In genomic region chr1:23804183-23804582, GRCh38 we compare ENCODE assay signal across 17 cellular contexts. TPM values are rescaled to one million over a fixed set of nuclear protein-coding genes. Genes with fewer than 3 reads are reported as not detected.
DNase-seq lines count a peak whose midpoint lies in the region; ATAC-seq and TF ChIP-seq lines count a peak whose summit lies in the region.
"Had no signal": no experiment of that assay in that cellular context is flagged by ENCODE, and none has a peak within 500 bp of the region (broad histone marks: within the 10 kb centered on the region; RNA-seq: fewer than 3 reads in every experiment).

No MANE protein-coding gene starts in this region.

- H3K9ac ChIP-seq in BLaER1 treated with 17β-estradiol and CSF1 and Interleukin-3, amounts not matched to agents 10 nM and 100 nM: peak overlapping the region in 6 of 11 experiments; percentile 6 to 51 (median 22); a peak in 6 of 22 replicates

- H3K4me1 Mint-ChIP-seq in GM23338: peaks cover 5% of the 10 kb centered on the region; the same call in 1 of the 3 replicates
- peaks cover 8% of the 10 kb centered on the region for H3K4me1 Mint-ChIP-seq in activated T-helper 17 cell treated with anti-CD3 and anti-CD28 coated beads, Interleukin-2, amount 50 U/mL, for 72 hours
- H3K4me1 Mint-ChIP-seq in mesothelial cell of epicardium: peaks cover 15% of the 10 kb centered on the region

- H4K20me1 ChIP-seq in BLaER1 treated with 17β-estradiol and CSF1 and Interleukin-3, amounts not matched to agents 10 nM and 100 nM: peaks cover 0 to 10% (median 0%) of the 10 kb centered on the region in 11 experiments; a peak in 2 of 22 replicates
- 0 out of 2 replicates have a peak, but pooled peaks cover under 1% of the 10 kb centered on the region for H4K20me1 ChIP-seq in GM23338 (replicated peaks; ENCODE audit: insufficient read depth)

- H3K27me3 ChIP-seq in BLaER1 treated with 17β-estradiol and CSF1 and Interleukin-3, amounts not matched to agents 10 nM and 100 nM: no peaks in the 10 kb centered on the region
- peaks cover 14% of the 10 kb centered on the region for H3K27me3 ChIP-seq in GM23338 (ENCODE audit: insufficient read depth)

- peaks cover 0 to 51% (median 9%) of the 10 kb centered on the region in 11 experiments; a peak in 14 of 22 replicates for H3K36me3 ChIP-seq in BLaER1 treated with 17β-estradiol and CSF1 and Interleukin-3, amounts not matched to agents 10 nM and 100 nM
- H3K36me3 ChIP-seq in GM23338 (ENCODE audit: insufficient read depth): no peaks in the 10 kb centered on the region

- H3K4me2 ChIP-seq in BLaER1 treated with 17β-estradiol and CSF1 and Interleukin-3, amounts not matched to agents 10 nM and 100 nM: peak overlapping the region in 5 of 11 experiments; percentile 1 to 70 (median 31); a peak in 6 of 22 replicates
- H3K4me2 ChIP-seq in GM23338: no peak overlapping the region

- H3K9me3 Mint-ChIP-seq in GM23338 (no peaks in the 10 kb centered on the region), mesothelial cell of epicardium (no peaks in the 10 kb centered on the region)
- no peaks in the 10 kb centered on the region for H3K9me3 Mint-ChIP-seq in activated T-helper 17 cell treated with anti-CD3 and anti-CD28 coated beads, Interleukin-2, amount 50 U/mL, for 72 hours

- H3K27ac Mint-ChIP-seq in GM23338: no peak overlapping the region
- peak overlapping the region; percentile 68 for H3K27ac Mint-ChIP-seq in activated T-helper 17 cell treated with anti-CD3 and anti-CD28 coated beads, Interleukin-2, amount 50 U/mL, for 72 hours
- H3K27ac Mint-ChIP-seq in mesothelial cell of epicardium: no peak overlapping the region
- H3K27ac Mint-ChIP-seq: activated CD8-positive, alpha-beta memory T cell treated with anti-CD3 and anti-CD28 coated beads, Interleukin-2, amount 10 ng/mL, durations not matched to agents 7 days and 5 days had no signal

- peaks cover 19% of the 10 kb centered on the region for H3K27me3 Mint-ChIP-seq in GM23338 (ENCODE audit: insufficient read depth, low read depth, poor library complexity)
- H3K27me3 Mint-ChIP-seq in activated T-helper 17 cell treated with anti-CD3 and anti-CD28 coated beads, Interleukin-2, amount 50 U/mL, for 72 hours: no peaks in the 10 kb centered on the region
- no peaks in the 10 kb centered on the region for H3K27me3 Mint-ChIP-seq in mesothelial cell of epicardium (ENCODE audit: low read depth)
- H3K27me3 Mint-ChIP-seq: activated CD8-positive, alpha-beta memory T cell treated with anti-CD3 and anti-CD28 coated beads, Interleukin-2, amount 10 ng/mL, durations not matched to agents 7 days and 5 days had no signal

- H3K4me1 ChIP-seq in BLaER1 treated with 17β-estradiol and CSF1 and Interleukin-3, amounts not matched to agents 10 nM and 100 nM: peaks cover 19 to 63% (median 40%) of the 10 kb centered on the region in 10 experiments
- H3K4me1 ChIP-seq in GM23338 (ENCODE audit: insufficient read depth): peaks cover 9% of the 10 kb centered on the region

- H3K79me2 ChIP-seq in GM23338 (replicated peaks; ENCODE audit: insufficient read depth): no peaks in the 10 kb centered on the region

- H3K9me2 ChIP-seq in GM23338 (ENCODE audit: insufficient read depth): no peaks in the 10 kb centered on the region

- peaks cover 9% of the 10 kb centered on the region; the same call in 1 of the 2 replicates for H3F3A ChIP-seq in GM23338 (replicated peaks; ENCODE audit: low read depth)

- peak; percentile 27 for DNase-seq in GM23338 (ENCODE audit: low spot score)
- DNase-seq in mesothelial cell of epicardium (ENCODE audit: low spot score in 2 of 2, unreplicated experiment in 2 of 2): no peak
- DNase-seq in RPMI8226: no peak
- no peak for DNase-seq in HK-2 (ENCODE audit: unreplicated experiment)
- DNase-seq: activated CD8-positive, alpha-beta memory T cell treated with anti-CD3 and anti-CD28 coated beads, Interleukin-2, amount 10 ng/mL, durations not matched to agents 7 days and 5 days; activated naive CD4-positive, alpha-beta T cell treated with Interleukin-2 at 50 U/mL for 16 hours; EL; head of caudate nucleus; NCI-H187; NCI-H774; stimulated activated CD4-positive, alpha-beta T cell treated with anti-CD3 and anti-CD28 coated beads, Interleukin-4, amount 100 ng/mL, for 1 hour; trophoblast cell had no signal

- no peaks in the 10 kb centered on the region for H3K9me3 ChIP-seq in BLaER1 treated with 17β-estradiol and CSF1 and Interleukin-3, amounts not matched to agents 10 nM and 100 nM (replicated peaks in 1 of 11)

- ATAC-seq in GM23338: no peak
- no peak for ATAC-seq in activated T-helper 17 cell treated with anti-CD3 and anti-CD28 coated beads, Interleukin-2, amount 50 U/mL, for 72 hours (replicated peaks)
- ATAC-seq in GM19035 (IDR thresholded peaks at IDR 0.05; ENCODE audit: unreplicated experiment): no peak
- ATAC-seq in HG02642 (IDR thresholded peaks at IDR 0.05; ENCODE audit: poor library complexity, unreplicated experiment): no peak
- ATAC-seq: activated CD8-positive, alpha-beta memory T cell treated with anti-CD3 and anti-CD28 coated beads, Interleukin-2, amount 10 ng/mL, durations not matched to agents 7 days and 5 days had no signal

- H3K27ac ChIP-seq in BLaER1 treated with 17β-estradiol and CSF1 and Interleukin-3, amounts not matched to agents 10 nM and 100 nM: peak overlapping the region in 7 of 11 experiments; percentile 10 to 67 (median 45); a peak in 9 of 22 replicates
- H3K27ac ChIP-seq in GM23338 (ENCODE audit: low read depth): no peak overlapping the region
- H3K27ac ChIP-seq: C4-2B had no signal

- H3K4me3 ChIP-seq in BLaER1 treated with 17β-estradiol and CSF1 and Interleukin-3, amounts not matched to agents 10 nM and 100 nM: no peak overlapping the region
- no peak overlapping the region for H3K4me3 ChIP-seq in GM23338

- H3K4me3 Mint-ChIP-seq in GM23338 (no peak overlapping the region), mesothelial cell of epicardium (no peak overlapping the region)
- H3K4me3 Mint-ChIP-seq in activated T-helper 17 cell treated with anti-CD3 and anti-CD28 coated beads, Interleukin-2, amount 50 U/mL, for 72 hours: no peak overlapping the region
- H3K4me3 Mint-ChIP-seq: activated CD8-positive, alpha-beta memory T cell treated with anti-CD3 and anti-CD28 coated beads, Interleukin-2, amount 10 ng/mL, durations not matched to agents 7 days and 5 days had no signal

- H2AFZ ChIP-seq in GM23338: no peak overlapping the region

- H3K36me3 Mint-ChIP-seq in GM23338 (ENCODE audit: low read depth) (no peaks in the 10 kb centered on the region), mesothelial cell of epicardium (peaks cover 10% of the 10 kb centered on the region)
- H3K36me3 Mint-ChIP-seq in activated T-helper 17 cell treated with anti-CD3 and anti-CD28 coated beads, Interleukin-2, amount 50 U/mL, for 72 hours (ENCODE audit: low read depth): peaks cover 49% of the 10 kb centered on the region

- TF ChIP-seq CTCF in GM23338 (conservative IDR thresholded peaks at IDR 0.05; ENCODE audit: low read depth in 2 of 2) (peak; percentile 40 to 51), mesothelial cell of epicardium (IDR thresholded peaks at IDR 0.05; ENCODE audit: unreplicated experiment) (peak; percentile 50)

TF ChIP-seq in GM23338, 12 proteins besides CTCF, POLR2A, EP300 and RAD21 (continues in another document):
- TF ChIP-seq EZH2phosphoT487 (IDR thresholded peaks at IDR 0.05; ENCODE audit: unreplicated experiment): no peak
- TF ChIP-seq CREB1 (CRISPR knock-in tag; IDR thresholded peaks at IDR 0.05; ENCODE audit: low read depth): no peak
- TF ChIP-seq REST (IDR thresholded peaks at IDR 0.05; ENCODE audit: unreplicated experiment): no peak

RNA-seq across cellular contexts. Expression of gene GALE, which starts 3.6 kb away (rescaled TPM):
- total RNA-seq in GM23338 (2014; rRNA removed; shearing (Covaris generic)): 31.7 and 34.6 TPM in 2 replicates
- 28.1 and 30.1 TPM in 2 replicates for polyA plus RNA-seq in GM23338 (2016; fragmentation: Nextera tagmentation; extraction: Ambion mirVana)
- 10 to 100 TPM; 56.6 to 57.1 TPM for total RNA-seq in activated T-helper 17 cell treated with anti-CD3 and anti-CD28 coated beads, Interleukin-2, amount 50 U/mL, for 72 hours
- 22.5 to 26.9 TPM (median 26.9 TPM) in 3 replicates for total RNA-seq in mesothelial cell of epicardium

RNA-seq across cellular contexts. Expression of gene LYPLA2, which starts 13.2 kb away (rescaled TPM):
- total RNA-seq in GM23338 (2014; rRNA removed; shearing (Covaris generic)): 180 and 204 TPM in 2 replicates
- 100 and 102 TPM in 2 replicates for polyA plus RNA-seq in GM23338 (2016; fragmentation: Nextera tagmentation; extraction: Ambion mirVana)
- total RNA-seq in activated T-helper 17 cell treated with anti-CD3 and anti-CD28 coated beads, Interleukin-2, amount 50 U/mL, for 72 hours: 10 to 100 TPM; 70.0 to 94.8 TPM
- total RNA-seq in mesothelial cell of epicardium: 75.5 to 79.1 TPM (median 76.3 TPM) in 3 replicates

RNA-seq across cellular contexts. Expression of gene HMGCL, which starts 21.0 kb away (rescaled TPM):
- total RNA-seq in GM23338 (2014; rRNA removed; shearing (Covaris generic)): 13.7 and 16.9 TPM in 2 replicates
- polyA plus RNA-seq in GM23338 (2016; fragmentation: Nextera tagmentation; extraction: Ambion mirVana): 9.1 and 11.6 TPM in 2 replicates
- total RNA-seq in activated T-helper 17 cell treated with anti-CD3 and anti-CD28 coated beads, Interleukin-2, amount 50 U/mL, for 72 hours: 10 to 100 TPM; 26.3 to 82.1 TPM
- total RNA-seq in mesothelial cell of epicardium: 27.4 to 30.7 TPM (median 29.2 TPM) in 3 replicates

RNA-seq across cellular contexts. Expression of gene PITHD1, which starts 26.0 kb away (rescaled TPM):
- total RNA-seq in GM23338 (2014; rRNA removed; shearing (Covaris generic)): 90.7 and 99.0 TPM in 2 replicates
- polyA plus RNA-seq in GM23338 (2016; fragmentation: Nextera tagmentation; extraction: Ambion mirVana): 52.2 and 52.9 TPM in 2 replicates
- 10 to 100 TPM; 60.7 to 93.9 TPM for total RNA-seq in activated T-helper 17 cell treated with anti-CD3 and anti-CD28 coated beads, Interleukin-2, amount 50 U/mL, for 72 hours
- 52.1 to 53.9 TPM (median 52.7 TPM) in 3 replicates for total RNA-seq in mesothelial cell of epicardium
